ENCODE assay signal across 23 cellular contexts in genomic region chr1:169085911-169086310, GRCh38. TPM values are rescaled to one million over a fixed set of nuclear protein-coding genes. Genes with fewer than 3 reads are reported as not detected.
A peak's percentile ranks its signal among the peaks of the same experiment; 100 is the strongest.
DNase-seq lines count a peak whose midpoint lies in the region; ATAC-seq and TF ChIP-seq lines count a peak whose summit lies in the region.
"Had no signal": no experiment of that assay in that cellular context is flagged by ENCODE, and none has a peak within 500 bp of the region (broad histone marks: within the 10 kb centered on the region; RNA-seq: fewer than 3 reads in every experiment).

No MANE protein-coding gene starts in this region.

- no peak for TF ChIP-seq CTCF in SK-N-SH (IDR thresholded peaks at IDR 0.05)
- TF ChIP-seq CTCF in dorsolateral prefrontal cortex (IDR thresholded peaks at IDR 0.05 in 54 of 56, conservative IDR thresholded peaks at IDR 0.05 in 2 of 56; ENCODE audit: low read depth in 1 of 56, partially characterized antibody in 56 of 56), result no peak
- TF ChIP-seq CTCF in neural cell (IDR thresholded peaks at IDR 0.05; ENCODE audit: poor library complexity, severe bottlenecking), result no peak
- no peak for TF ChIP-seq CTCF in tibial artery (IDR thresholded peaks at IDR 0.05)

- CTCF ChIA-PET in SK-N-SH (lab: Yijun Ruan, JAX), result interaction anchor here (0.8 kb wide), 1 partner anchor 482 kb away, joined by 3 read pairs; no protein-coding TSS in a partner anchor

- H3K9me2 ChIP-seq in SK-N-SH, result no peaks in the 10 kb centered on the region
- no peaks in the 10 kb centered on the region for H3K9me2 ChIP-seq in neural cell (ENCODE audit: insufficient read depth, low read length)

- H3K9ac ChIP-seq in SK-N-SH, result no peak overlapping the region
- H3K9ac ChIP-seq in neural cell (ENCODE audit: low read length), result peak overlapping the region; percentile 64
- H3K9ac ChIP-seq: BLaER1 treated with 17β-estradiol and CSF1 and Interleukin-3, amounts not matched to agents 10 nM and 100 nM had no signal

- H3K27ac ChIP-seq in SK-N-SH (ENCODE audit: low read depth in 2 of 2, low read length in 1 of 2), result peak overlapping the region in 1 of 2 experiments; percentile 77; a peak in 2 of 4 replicates
- H3K27ac ChIP-seq in dorsolateral prefrontal cortex, result peak overlapping the region in 58 of 59 donors; percentile 54 to 99 (median 92)
- H3K27ac ChIP-seq in neural cell (ENCODE audit: low read length), result peak overlapping the region; percentile 92
- no peak overlapping the region for H3K27ac ChIP-seq in tibial artery
- H3K27ac ChIP-seq: 22Rv1; BLaER1 treated with 17β-estradiol and CSF1 and Interleukin-3, amounts not matched to agents 10 nM and 100 nM had no signal

- POLR2A ChIA-PET in SK-N-SH (lab: Yijun Ruan, JAX), result no interaction called here

- TF ChIP-seq EP300 in SK-N-SH (IDR thresholded peaks at IDR 0.05; ENCODE audit: borderline replicate concordance in 1 of 2, low read depth in 1 of 2, low read length in 1 of 2) (no peak), neural cell (conservative IDR thresholded peaks at IDR 0.05; ENCODE audit: poor library complexity, severe bottlenecking) (no peak)

- H3K27me3 ChIP-seq in SK-N-SH (ENCODE audit: insufficient read depth), result no peaks in the 10 kb centered on the region
- H3K27me3 ChIP-seq in dorsolateral prefrontal cortex, result no peaks in the 10 kb centered on the region
- no peaks in the 10 kb centered on the region for H3K27me3 ChIP-seq in neural cell (ENCODE audit: insufficient read depth, low read depth, low read length)
- H3K27me3 ChIP-seq in tibial artery, result no peaks in the 10 kb centered on the region
- H3K27me3 ChIP-seq: BLaER1 treated with 17β-estradiol and CSF1 and Interleukin-3, amounts not matched to agents 10 nM and 100 nM had no signal

- no peaks in the 10 kb centered on the region for H3K9me3 ChIP-seq in SK-N-SH
- H3K9me3 ChIP-seq in neural cell (ENCODE audit: low read length), result no peaks in the 10 kb centered on the region
- no peaks in the 10 kb centered on the region for H3K9me3 ChIP-seq in tibial artery
- H3K9me3 ChIP-seq: BLaER1 treated with 17β-estradiol and CSF1 and Interleukin-3, amounts not matched to agents 10 nM and 100 nM had no signal

- intact Hi-C loops in dorsolateral prefrontal cortex (cut with DNase I), result loop anchor here in 1 of 2 donors (5.0 kb wide), 1 partner anchor 84 kb away; no protein-coding TSS in a partner anchor
- intact Hi-C loops in tibial artery (cut with DNase I; ENCODE audit: low total_unique reads), result no loop called here

- H3K4me1 ChIP-seq in SK-N-SH (ENCODE audit: control insufficient read depth in 1 of 2, insufficient read depth in 2 of 2, low read depth in 1 of 2, low read length in 1 of 2), result peaks cover 0 to 38% of the 10 kb centered on the region in 2 experiments; a peak in 2 of 4 replicates
- H3K4me1 ChIP-seq in tibial artery, result peaks cover 0 to 12% (median 8%) of the 10 kb centered on the region in 4 donors

- H3K36me3 ChIP-seq in SK-N-SH (replicated peaks in 1 of 2; ENCODE audit: control insufficient read depth in 1 of 2, insufficient read depth in 2 of 2, low read length in 1 of 2), result no peaks in the 10 kb centered on the region
- no peaks in the 10 kb centered on the region for H3K36me3 ChIP-seq in neural cell (ENCODE audit: insufficient read depth, low read length)
- no peaks in the 10 kb centered on the region for H3K36me3 ChIP-seq in tibial artery
- H3K36me3 ChIP-seq: BLaER1 treated with 17β-estradiol and CSF1 and Interleukin-3, amounts not matched to agents 10 nM and 100 nM had no signal

- ATAC-seq in SK-N-SH treated with all-trans-retinoic acid at 6 μM for 48 hours (no peak), HG03457 (IDR thresholded peaks at IDR 0.05; ENCODE audit: unreplicated experiment) (no peak), GM18909 (IDR thresholded peaks at IDR 0.05; ENCODE audit: poor library complexity, unreplicated experiment) (no peak)
- ATAC-seq: GM12878, HCT116, Panc1 had no signal

- H4K20me1 ChIP-seq in SK-N-SH (ENCODE audit: insufficient read depth), result no peaks in the 10 kb centered on the region
- H4K20me1 ChIP-seq in neural cell (ENCODE audit: insufficient read depth), result no peaks in the 10 kb centered on the region
- H4K20me1 ChIP-seq: BLaER1 treated with 17β-estradiol and CSF1 and Interleukin-3, amounts not matched to agents 10 nM and 100 nM had no signal

- no peak overlapping the region for H3K4me3 ChIP-seq in SK-N-SH (ENCODE audit: low read depth in 2 of 2, low read length in 1 of 2)
- no peak overlapping the region for H3K4me3 ChIP-seq in dorsolateral prefrontal cortex
- peak overlapping the region; percentile 54 for H3K4me3 ChIP-seq in neural cell (ENCODE audit: low read length)
- H3K4me3 ChIP-seq in tibial artery, result no peak overlapping the region
- H3K4me3 ChIP-seq: BLaER1 treated with 17β-estradiol and CSF1 and Interleukin-3, amounts not matched to agents 10 nM and 100 nM; GM12878 had no signal

- H3K79me2 ChIP-seq in SK-N-SH (ENCODE audit: insufficient read depth) (no peaks in the 10 kb centered on the region), neural cell (replicated peaks; ENCODE audit: insufficient read depth, low read length) (no peaks in the 10 kb centered on the region)

- 41% methylated on average over 2 of the region's 2 CpGs for WGBS in SK-N-SH (ENCODE audit: low lambda C conversion rate)

- H3K4me2 ChIP-seq in SK-N-SH (no peak overlapping the region), neural cell (ENCODE audit: low read length) (no peak overlapping the region)
- H3K4me2 ChIP-seq: BLaER1 treated with 17β-estradiol and CSF1 and Interleukin-3, amounts not matched to agents 10 nM and 100 nM had no signal

- H3F3A ChIP-seq in SK-N-SH (replicated peaks; ENCODE audit: insufficient read depth) (no peaks in the 10 kb centered on the region), neural cell (ENCODE audit: insufficient read depth, low read length, poor library complexity, severe bottlenecking) (no peaks in the 10 kb centered on the region)

- TF ChIP-seq RAD21 in SK-N-SH (IDR thresholded peaks at IDR 0.05; ENCODE audit: low read length), result no peak
- no peak for TF ChIP-seq RAD21 in neural cell (conservative IDR thresholded peaks at IDR 0.05)

- H2AFZ ChIP-seq in SK-N-SH (ENCODE audit: low read depth) (no peak overlapping the region), neural cell (ENCODE audit: low read depth, low read length) (no peak overlapping the region)

- DNase-seq in SK-N-SH (no peak), dorsolateral prefrontal cortex (no peak), NCI-H2081 treated with DMSO at 0.1 percent for 48 hours (lab: John Stamatoyannopoulos, UW) (no peak), tibial artery (no peak)
- DNase-seq: ACHN; CD4-positive, alpha-beta memory T cell; DND-41; KG1; NCI-H1092 treated with DMSO at 0.1 percent for 48 hours; NCI-H146; NCI-H2029; NCI-H226; NCI-H82; SIG-M5 had no signal

TF ChIP-seq in SK-N-SH, 30 proteins besides CTCF, POLR2A, EP300 and RAD21:
- no peak for TF ChIP-seq FOXJ3 (CRISPR knock-in tag; IDR thresholded peaks at IDR 0.05)
- TF ChIP-seq NFIC (IDR thresholded peaks at IDR 0.05; ENCODE audit: borderline replicate concordance), result no peak
- peak; percentile 47; the same call in 1 of the 2 replicates for TF ChIP-seq GATA2 (CRISPR knock-in tag; IDR thresholded peaks at IDR 0.05)

TF ChIP-seq in SK-N-SH treated with all-trans-retinoic acid at 6 μM for 48 hours, 23 proteins besides CTCF, POLR2A, EP300 and RAD21 (continues in another document):
- TF ChIP-seq, protein P1, sequence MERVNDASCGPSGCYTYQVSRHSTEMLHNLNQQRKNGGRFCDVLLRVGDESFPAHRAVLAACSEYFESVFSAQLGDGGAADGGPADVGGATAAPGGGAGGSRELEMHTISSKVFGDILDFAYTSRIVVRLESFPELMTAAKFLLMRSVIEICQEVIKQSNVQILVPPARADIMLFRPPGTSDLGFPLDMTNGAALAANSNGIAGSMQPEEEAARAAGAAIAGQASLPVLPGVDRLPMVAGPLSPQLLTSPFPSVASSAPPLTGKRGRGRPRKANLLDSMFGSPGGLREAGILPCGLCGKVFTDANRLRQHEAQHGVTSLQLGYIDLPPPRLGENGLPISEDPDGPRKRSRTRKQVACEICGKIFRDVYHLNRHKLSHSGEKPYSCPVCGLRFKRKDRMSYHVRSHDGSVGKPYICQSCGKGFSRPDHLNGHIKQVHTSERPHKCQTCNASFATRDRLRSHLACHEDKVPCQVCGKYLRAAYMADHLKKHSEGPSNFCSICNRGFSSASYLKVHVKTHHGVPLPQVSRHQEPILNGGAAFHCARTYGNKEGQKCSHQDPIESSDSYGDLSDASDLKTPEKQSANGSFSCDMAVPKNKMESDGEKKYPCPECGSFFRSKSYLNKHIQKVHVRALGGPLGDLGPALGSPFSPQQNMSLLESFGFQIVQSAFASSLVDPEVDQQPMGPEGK (CRISPR knock-in tag; IDR thresholded peaks at IDR 0.05; ENCODE audit: borderline replicate concordance), result no peak
- TF ChIP-seq OSR1 (CRISPR knock-in tag; IDR thresholded peaks at IDR 0.05), result no peak

TF ChIP-seq in neural cell, 6 proteins besides CTCF, POLR2A, EP300 and RAD21 (continues in another document):
- no peak for TF ChIP-seq MXI1 (conservative IDR thresholded peaks at IDR 0.05; ENCODE audit: poor library complexity, severe bottlenecking)
- no peak for TF ChIP-seq SMC3 (conservative IDR thresholded peaks at IDR 0.05; ENCODE audit: poor library complexity)
- no peak for TF ChIP-seq EZH2 (IDR thresholded peaks at IDR 0.05; ENCODE audit: borderline replicate concordance, insufficient read depth, low read length, poor library complexity, severe bottlenecking)
- TF ChIP-seq POLR2AphosphoS5 (IDR thresholded peaks at IDR 0.05), result no peak

RNA-seq across cellular contexts. Expression of gene ATP1B1, which starts 20.6 kb away (rescaled TPM):
- 49.5 and 52.7 TPM in 2 replicates for polyA plus RNA-seq in SK-N-SH (2012; rRNA removed)
- 64.4 and 75.2 TPM in 2 replicates for polyA plus RNA-seq in SK-N-SH (2012; cell fraction: cytosol; rRNA removed)
- 18.5 and 36.8 TPM in 2 replicates for polyA plus RNA-seq in SK-N-SH (2012; cell fraction: nucleus; rRNA removed)
- 1,000 to 10,000 TPM in 2 of 120 experiments, 100 to 1,000 TPM in 118; 155 to 1,070 (median 769) TPM for total RNA-seq in dorsolateral prefrontal cortex
- polyA plus RNA-seq in neural cell, result 98.8 and 114 TPM in 2 replicates
- 107 and 119 TPM in 2 replicates for polyA minus RNA-seq in neural cell

Comparison
In these comparisons a context has a peak if more than half of its experiments do, and no peak if none do; other contexts are left out.
1. H3K27ac ChIP-seq: peak in dorsolateral prefrontal cortex (58 of 59) and neural cell (single experiment); none in tibial artery (0 of 2).